ENCODE assay signal across 11 cellular contexts in the genomic region with DNA sequence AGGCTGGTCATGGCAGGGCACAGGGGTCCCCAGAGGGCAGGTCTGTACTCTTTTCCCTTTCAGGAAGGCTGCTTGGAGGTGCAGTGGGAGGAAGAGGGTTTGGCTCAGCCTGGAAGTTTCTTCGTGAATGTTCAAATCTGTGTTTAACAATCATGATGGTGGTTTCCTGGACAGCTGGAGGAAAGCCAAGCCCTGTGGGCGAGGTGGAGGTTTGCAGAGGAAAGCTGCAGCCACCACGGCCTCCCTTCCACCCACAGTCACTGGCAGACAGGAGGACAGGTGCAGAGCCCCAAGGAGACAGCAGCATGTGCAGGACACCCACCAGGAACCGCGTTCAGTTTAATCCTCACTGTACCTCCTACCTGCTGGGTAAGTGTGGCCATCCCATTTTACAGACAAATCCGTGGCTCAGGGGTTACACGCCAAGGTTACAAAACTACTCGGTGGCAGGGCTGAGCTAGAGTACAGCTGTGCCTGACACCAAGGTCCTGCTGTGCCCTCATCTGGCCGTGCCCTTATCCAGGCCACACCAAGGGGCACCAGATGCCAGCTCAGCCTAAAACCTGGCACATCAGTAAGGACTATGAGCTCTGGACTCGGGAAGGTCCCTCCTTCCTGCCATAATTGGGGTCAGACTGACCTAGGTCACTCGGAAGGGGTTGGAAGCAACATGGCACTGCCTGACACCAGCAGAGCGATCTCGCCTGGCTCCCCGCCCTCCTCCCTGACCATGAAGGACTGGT. TPM values are rescaled to one million over a fixed set of nuclear protein-coding genes. Genes with fewer than 3 reads are reported as not detected.
DNase-seq lines count a peak whose midpoint lies in the region; ATAC-seq and TF ChIP-seq lines count a peak whose summit lies in the region.
"Had no signal": no experiment of that assay in that cellular context is flagged by ENCODE, and none has a peak within 500 bp of the region (broad histone marks: within the 10 kb centered on the region; RNA-seq: fewer than 3 reads in every experiment).

No MANE protein-coding gene starts in this region.

- intact Hi-C loops in activated naive CD4-positive, alpha-beta T cell treated with anti-CD3 and anti-CD28 coated beads for 36 hours (cut with micrococcal nuclease), result no loop called here

- peak; percentile 11 to 19 for ATAC-seq in activated naive CD4-positive, alpha-beta T cell treated with anti-CD3 and anti-CD28 coated beads, Interleukin-2, amount 50 U/mL, for 72 hours
- no peak for ATAC-seq in stimulated activated effector memory CD8-positive, alpha-beta T cell treated with anti-CD3 and anti-CD28 coated beads, Interleukin-12 subunit alpha, Interleukin-12 subunit beta, amount 100 ng/mL, for 72 hours
- ATAC-seq in activated CD4-positive, CD25-positive, alpha-beta regulatory T cell treated with anti-CD3 and anti-CD28 coated beads, Interleukin-2, amount 50 U/mL, for 24 hours, result no peak
- no peak for ATAC-seq in GM21723 (IDR thresholded peaks at IDR 0.05; ENCODE audit: unreplicated experiment)
- ATAC-seq: pancreas had no signal

- TF ChIP-seq EP300 in tibial nerve (IDR thresholded peaks at IDR 0.05), result no peak

- no peaks in the 10 kb centered on the region for H3K27me3 Mint-ChIP-seq in activated naive CD4-positive, alpha-beta T cell treated with anti-CD3 and anti-CD28 coated beads for 36 hours (ENCODE audit: low read depth)
- H3K27me3 Mint-ChIP-seq: memory B cell had no signal

- CTCF ChIA-PET in activated naive CD4-positive, alpha-beta T cell treated with anti-CD3 and anti-CD28 coated beads for 36 hours (lab: Charles Lee), result interaction anchor here (0.6 to 0.7 kb wide), 2 partner anchors 29 to 254 kb away, joined by 3 read pairs; no protein-coding TSS in a partner anchor

- TF ChIP-seq CTCF in tibial nerve (IDR thresholded peaks at IDR 0.05), result no peak

- no peaks in the 10 kb centered on the region for H3K9me3 Mint-ChIP-seq in activated naive CD4-positive, alpha-beta T cell treated with anti-CD3 and anti-CD28 coated beads, Interleukin-2, amount 50 U/mL, for 72 hours
- H3K9me3 Mint-ChIP-seq in activated naive CD4-positive, alpha-beta T cell treated with anti-CD3 and anti-CD28 coated beads for 36 hours, result no peaks in the 10 kb centered on the region
- no peaks in the 10 kb centered on the region for H3K9me3 Mint-ChIP-seq in stimulated activated effector memory CD8-positive, alpha-beta T cell treated with anti-CD3 and anti-CD28 coated beads, Interleukin-12 subunit alpha, Interleukin-12 subunit beta, amount 100 ng/mL, for 72 hours
- H3K9me3 Mint-ChIP-seq: memory B cell had no signal

- H3K4me1 Mint-ChIP-seq in activated naive CD4-positive, alpha-beta T cell treated with anti-CD3 and anti-CD28 coated beads for 36 hours (ENCODE audit: low read depth), result peaks cover 11% of the 10 kb centered on the region
- peaks cover 23% of the 10 kb centered on the region for H3K4me1 Mint-ChIP-seq in stimulated activated effector memory CD8-positive, alpha-beta T cell treated with anti-CD3 and anti-CD28 coated beads, Interleukin-12 subunit alpha, Interleukin-12 subunit beta, amount 100 ng/mL, for 72 hours

- H3K9me3 ChIP-seq in tibial nerve, result no peaks in the 10 kb centered on the region
- H3K9me3 ChIP-seq: pancreas had no signal

- H3K4me1 ChIP-seq in tibial nerve, result peaks cover 0 to 22% (median 0%) of the 10 kb centered on the region in 4 donors
- H3K4me1 ChIP-seq: pancreas had no signal

- no peak for TF ChIP-seq POLR2A in tibial nerve (IDR thresholded peaks at IDR 0.05)

- H3K4me3 Mint-ChIP-seq in activated naive CD4-positive, alpha-beta T cell treated with anti-CD3 and anti-CD28 coated beads for 36 hours, result no peak overlapping the region
- no peak overlapping the region for H3K4me3 Mint-ChIP-seq in stimulated activated effector memory CD8-positive, alpha-beta T cell treated with anti-CD3 and anti-CD28 coated beads, Interleukin-12 subunit alpha, Interleukin-12 subunit beta, amount 100 ng/mL, for 72 hours
- H3K4me3 Mint-ChIP-seq: memory B cell had no signal

- peaks cover 15 to 21% of the 10 kb centered on the region in 2 donors for H3K36me3 Mint-ChIP-seq in activated naive CD4-positive, alpha-beta T cell treated with anti-CD3 and anti-CD28 coated beads, Interleukin-2, amount 50 U/mL, for 72 hours
- H3K36me3 Mint-ChIP-seq in activated naive CD4-positive, alpha-beta T cell treated with anti-CD3 and anti-CD28 coated beads for 36 hours (ENCODE audit: low read depth), result peaks cover 39% of the 10 kb centered on the region
- peaks cover 52% of the 10 kb centered on the region for H3K36me3 Mint-ChIP-seq in stimulated activated effector memory CD8-positive, alpha-beta T cell treated with anti-CD3 and anti-CD28 coated beads, Interleukin-12 subunit alpha, Interleukin-12 subunit beta, amount 100 ng/mL, for 72 hours

- no peak for DNase-seq in activated naive CD4-positive, alpha-beta T cell treated with anti-CD3 and anti-CD28 coated beads, Interleukin-2, amount 50 U/mL, for 72 hours (ENCODE audit: low spot score in 2 of 2)
- DNase-seq in activated naive CD4-positive, alpha-beta T cell treated with anti-CD3 and anti-CD28 coated beads for 36 hours, result no peak
- DNase-seq in RPMI7951 (ENCODE audit: low read depth) (peak; percentile 74), dermis blood vessel endothelial cell (peak; percentile 69), tibial nerve (ENCODE audit: low spot score in 2 of 2) (no peak)
- no peak for DNase-seq in stimulated activated effector memory CD8-positive, alpha-beta T cell treated with anti-CD3 and anti-CD28 coated beads, Interleukin-12 subunit alpha, Interleukin-12 subunit beta, amount 100 ng/mL, for 72 hours (ENCODE audit: low spot score in 2 of 2)
- DNase-seq: OCI-M1, pancreas had no signal

- H3K4me3 ChIP-seq in tibial nerve, result no peak overlapping the region
- H3K4me3 ChIP-seq: pancreas had no signal

- H3K36me3 ChIP-seq in tibial nerve, result peaks cover 0 to 88% (median 12%) of the 10 kb centered on the region in 3 donors

- WGBS in tibial nerve, 2 donors, result 55 to 72% methylated on average over 11 to 13 of the region's 14 CpGs

- peak overlapping the region; percentile 31 to 93 for H3K27ac Mint-ChIP-seq in activated naive CD4-positive, alpha-beta T cell treated with anti-CD3 and anti-CD28 coated beads, Interleukin-2, amount 50 U/mL, for 72 hours
- no peak overlapping the region for H3K27ac Mint-ChIP-seq in activated naive CD4-positive, alpha-beta T cell treated with anti-CD3 and anti-CD28 coated beads for 36 hours
- H3K27ac Mint-ChIP-seq in stimulated activated effector memory CD8-positive, alpha-beta T cell treated with anti-CD3 and anti-CD28 coated beads, Interleukin-12 subunit alpha, Interleukin-12 subunit beta, amount 100 ng/mL, for 72 hours, result peak overlapping the region; percentile 78

- no peak overlapping the region for H3K27ac ChIP-seq in tibial nerve
- H3K27ac ChIP-seq: pancreas had no signal

- H3K27me3 ChIP-seq in tibial nerve, result no peaks in the 10 kb centered on the region
- H3K27me3 ChIP-seq: pancreas had no signal

RNA-seq across cellular contexts. Expression of gene SUGP2, which starts 34.1 kb away (rescaled TPM):
- total RNA-seq in activated naive CD4-positive, alpha-beta T cell treated with anti-CD3 and anti-CD28 coated beads, Interleukin-2, amount 50 U/mL, for 72 hours, result 100 to 1,000 TPM; 119 to 248 TPM
- total RNA-seq in activated naive CD4-positive, alpha-beta T cell treated with anti-CD3 and anti-CD28 coated beads for 36 hours, result 100 to 1,000 TPM; 149 to 154 TPM
- 34.2 and 35.4 TPM in 2 replicates for total RNA-seq in RPMI7951 (2014; rRNA removed; shearing (Covaris generic))
- total RNA-seq in dermis blood vessel endothelial cell (22.0 and 24.8 TPM in 2 replicates), tibial nerve (10 to 100 TPM; 50.8 to 95.1 (median 65.1) TPM)

RNA-seq across cellular contexts. Expression of gene ARMC6, which starts 34.2 kb away (rescaled TPM):
- total RNA-seq in activated naive CD4-positive, alpha-beta T cell treated with anti-CD3 and anti-CD28 coated beads, Interleukin-2, amount 50 U/mL, for 72 hours, result 10 to 100 TPM; 22.4 to 34.8 TPM
- total RNA-seq in activated naive CD4-positive, alpha-beta T cell treated with anti-CD3 and anti-CD28 coated beads for 36 hours, result 10 to 100 TPM; 24.2 to 24.6 TPM
- 46.2 and 54.1 TPM in 2 replicates for total RNA-seq in RPMI7951 (2014; rRNA removed; shearing (Covaris generic))
- total RNA-seq in dermis blood vessel endothelial cell, result 50.2 and 72.1 TPM in 2 replicates
- 10 to 100 TPM; 20.0 to 40.8 (median 24.6) TPM for total RNA-seq in tibial nerve

RNA-seq across cellular contexts. Expression of gene HOMER3, which starts 58.2 kb away (rescaled TPM):
- 1 to 10 TPM in 1 of 2 donors, under 1 TPM in 1; 0.36 to 1.0 TPM for total RNA-seq in activated naive CD4-positive, alpha-beta T cell treated with anti-CD3 and anti-CD28 coated beads, Interleukin-2, amount 50 U/mL, for 72 hours
- not detected for total RNA-seq in activated naive CD4-positive, alpha-beta T cell treated with anti-CD3 and anti-CD28 coated beads for 36 hours
- total RNA-seq in RPMI7951 (2014; rRNA removed; shearing (Covaris generic)), result 53.2 and 74.2 TPM in 2 replicates
- total RNA-seq in dermis blood vessel endothelial cell (128 and 272 TPM in 2 replicates), tibial nerve (10 to 100 TPM; 38.0 to 90.0 (median 44.6) TPM)

Comparison
In these comparisons a context has a peak if more than half of its experiments do, and no peak if none do; other contexts are left out.
1. ATAC-seq: peak in activated naive CD4-positive, alpha-beta T cell treated with anti-CD3 and anti-CD28 coated beads, Interleukin-2, amount 50 U/mL, for 72 hours (2 of 2); none in stimulated activated effector memory CD8-positive, alpha-beta T cell treated with anti-CD3 and anti-CD28 coated beads, Interleukin-12 subunit alpha, Interleukin-12 subunit beta, amount 100 ng/mL, for 72 hours (single experiment), activated CD4-positive, CD25-positive, alpha-beta regulatory T cell treated with anti-CD3 and anti-CD28 coated beads, Interleukin-2, amount 50 U/mL, for 24 hours (0 of 2) and GM21723 (single experiment).
2. DNase-seq: peak in RPMI7951 (single experiment) and dermis blood vessel endothelial cell (single experiment); none in activated naive CD4-positive, alpha-beta T cell treated with anti-CD3 and anti-CD28 coated beads, Interleukin-2, amount 50 U/mL, for 72 hours (0 of 2), activated naive CD4-positive, alpha-beta T cell treated with anti-CD3 and anti-CD28 coated beads for 36 hours (single experiment), stimulated activated effector memory CD8-positive, alpha-beta T cell treated with anti-CD3 and anti-CD28 coated beads, Interleukin-12 subunit alpha, Interleukin-12 subunit beta, amount 100 ng/mL, for 72 hours (0 of 2) and tibial nerve (0 of 2).
3. RNA of gene HOMER3, which starts 58.2 kb away (total RNA-seq): 128 to 272 TPM in dermis blood vessel endothelial cell, 53.2 to 74.2 TPM in RPMI7951 and 38.0 to 90.0 TPM in tibial nerve; 0.36 to 1.0 TPM in activated naive CD4-positive, alpha-beta T cell treated with anti-CD3 and anti-CD28 coated beads, Interleukin-2, amount 50 U/mL, for 72 hours and not detected in activated naive CD4-positive, alpha-beta T cell treated with anti-CD3 and anti-CD28 coated beads for 36 hours; every median in the first group is over 10 times any median in the second.